21 cellular contexts compared by ENCODE assay signal in the genomic region with DNA sequence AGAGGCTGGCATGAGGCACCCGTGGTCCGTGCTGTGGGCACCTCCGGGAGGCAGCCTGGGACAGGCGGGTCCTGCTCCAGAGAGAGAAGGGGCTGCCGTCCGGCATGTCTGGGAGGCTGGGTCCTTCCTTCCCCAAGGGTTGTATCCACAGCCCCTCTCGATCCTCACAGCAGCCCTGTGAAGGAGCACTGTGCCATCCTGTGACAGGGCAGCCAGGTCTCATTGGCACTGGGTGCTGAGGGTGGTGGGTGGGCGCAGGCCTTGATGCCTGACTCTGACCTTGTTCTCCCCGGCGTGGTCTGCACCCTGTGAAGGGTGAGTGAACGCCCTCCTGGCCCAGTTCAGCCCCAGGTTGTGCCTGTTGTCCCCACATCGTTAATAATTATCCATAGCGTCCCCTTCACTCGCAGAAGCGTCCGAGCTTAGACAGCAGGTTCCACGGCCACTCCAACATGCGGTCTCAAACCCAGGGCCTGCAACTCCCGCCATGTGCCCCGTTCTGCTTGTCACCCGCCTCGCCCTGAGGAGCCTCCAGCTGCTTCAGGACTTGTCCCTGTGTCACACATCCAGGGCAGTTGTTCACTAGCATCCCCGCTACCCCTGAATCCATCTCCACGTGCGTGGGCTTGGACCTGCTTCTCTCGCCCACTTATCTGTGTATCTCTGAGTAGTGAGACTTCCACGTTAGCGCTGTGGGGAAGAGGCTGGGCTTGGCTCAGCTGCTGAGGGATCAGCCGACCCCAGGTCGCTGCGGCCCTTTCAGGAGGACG. TPM values are rescaled to one million over a fixed set of nuclear protein-coding genes. Genes with fewer than 3 reads are reported as not detected.
DNase-seq lines count a peak whose midpoint lies in the region; ATAC-seq and TF ChIP-seq lines count a peak whose summit lies in the region.
"Had no signal": no experiment of that assay in that cellular context is flagged by ENCODE, and none has a peak within 500 bp of the region (broad histone marks: within the 10 kb centered on the region; RNA-seq: fewer than 3 reads in every experiment).

No MANE protein-coding gene starts in this region.

- H3K27me3 Mint-ChIP-seq in WTC11 (ENCODE audit: low read depth): no peaks in the 10 kb centered on the region
- H3K27me3 Mint-ChIP-seq: CD4-positive, alpha-beta T cell; central memory CD8-positive, alpha-beta T cell; memory B cell; naive B cell had no signal

- H3K27ac ChIP-seq in heart right ventricle (peak overlapping the region in 8 of 10 donors; percentile 2 to 69 (median 52)), mesenchymal stem cell (ENCODE audit: low read length, poor library complexity, severe bottlenecking) (no peak overlapping the region), upper lobe of right lung (peak overlapping the region; percentile 30), gastroesophageal sphincter (no peak overlapping the region)
- H3K27ac ChIP-seq: foreskin keratinocyte, pancreas had no signal

- H3K18ac ChIP-seq in mesenchymal stem cell (ENCODE audit: low read depth in 1 of 2, low read length in 2 of 2): no peak overlapping the region

- H3K9ac ChIP-seq in mesenchymal stem cell (ENCODE audit: low read length): no peak overlapping the region

- no peak overlapping the region for H3K4me3 Mint-ChIP-seq in WTC11
- H3K4me3 Mint-ChIP-seq: CD4-positive, alpha-beta T cell; central memory CD8-positive, alpha-beta T cell; memory B cell had no signal

- H3K27me3 ChIP-seq in heart right ventricle: no peaks in the 10 kb centered on the region
- H3K27me3 ChIP-seq in mesenchymal stem cell (ENCODE audit: control insufficient read depth in 1 of 2, insufficient read depth in 1 of 2, low read length in 2 of 2): no peaks in the 10 kb centered on the region
- H3K27me3 ChIP-seq in upper lobe of right lung: no peaks in the 10 kb centered on the region
- H3K27me3 ChIP-seq in gastroesophageal sphincter: no peaks in the 10 kb centered on the region
- H3K27me3 ChIP-seq: foreskin keratinocyte, pancreas had no signal

- H3K14ac ChIP-seq in mesenchymal stem cell (ENCODE audit: low read length in 2 of 2): peak overlapping the region in 1 of 2 experiments; percentile 79

- peaks cover 71% of the 10 kb centered on the region for H3K4me1 Mint-ChIP-seq in WTC11

- H2BK5ac ChIP-seq in mesenchymal stem cell (ENCODE audit: low read depth, low read length, poor library complexity, severe bottlenecking): no peak overlapping the region

- POLR2A ChIA-PET in WTC11 (lab: Charles Lee): no interaction called here

- no peak overlapping the region for H3K4me2 ChIP-seq in mesenchymal stem cell (ENCODE audit: low read length, poor library complexity, severe bottlenecking)

- peaks cover 0 to 9% (median 0%) of the 10 kb centered on the region in 9 donors for H3K36me3 ChIP-seq in heart right ventricle
- peaks cover 0 to 29% of the 10 kb centered on the region in 2 experiments for H3K36me3 ChIP-seq in mesenchymal stem cell (ENCODE audit: control insufficient read depth in 1 of 2, insufficient read depth in 2 of 2, low read depth in 1 of 2, low read length in 2 of 2)
- peaks cover 5% of the 10 kb centered on the region for H3K36me3 ChIP-seq in upper lobe of right lung
- peaks cover 0 to 4% of the 10 kb centered on the region in 2 donors for H3K36me3 ChIP-seq in gastroesophageal sphincter
- H3K36me3 ChIP-seq: pancreas had no signal

- H3K4ac ChIP-seq in mesenchymal stem cell (ENCODE audit: low read depth in 1 of 2, low read length in 2 of 2): no peak overlapping the region

- no peaks in the 10 kb centered on the region for H3K9me3 Mint-ChIP-seq in WTC11
- H3K9me3 Mint-ChIP-seq: CD4-positive, alpha-beta T cell; central memory CD8-positive, alpha-beta T cell; memory B cell; naive B cell had no signal

- H3K27ac Mint-ChIP-seq in WTC11: peak overlapping the region; percentile 60; the same call in 1 of the 2 replicates
- H3K27ac Mint-ChIP-seq: CD4-positive, alpha-beta T cell; memory B cell; naive B cell had no signal

- no peak overlapping the region for H4K8ac ChIP-seq in mesenchymal stem cell (ENCODE audit: low read length)

- H2BK12ac ChIP-seq in mesenchymal stem cell (ENCODE audit: low read length in 2 of 2): peak overlapping the region in 1 of 2 experiments; percentile 18

- H2BK15ac ChIP-seq in mesenchymal stem cell (ENCODE audit: low read depth, poor library complexity, severe bottlenecking): no peak overlapping the region

- no peak overlapping the region for H2BK120ac ChIP-seq in mesenchymal stem cell (ENCODE audit: low read depth, low read length)

- intact Hi-C loops in heart right ventricle (cut with DNase I): no loop called here
- intact Hi-C loops in upper lobe of right lung (cut with DNase I): no loop called here

- TF ChIP-seq CTCF in WTC11 (IDR thresholded peaks at IDR 0.05): no peak
- no peak for TF ChIP-seq CTCF in heart right ventricle (IDR thresholded peaks at IDR 0.05)
- no peak for TF ChIP-seq CTCF in upper lobe of right lung (IDR thresholded peaks at IDR 0.05)
- TF ChIP-seq CTCF in gastroesophageal sphincter (IDR thresholded peaks at IDR 0.05): no peak

- H2AFZ ChIP-seq in mesenchymal stem cell (ENCODE audit: low read depth, low read length): no peak overlapping the region

- no peak overlapping the region for H2AK5ac ChIP-seq in mesenchymal stem cell (ENCODE audit: low read length, severe bottlenecking)

- WGBS in heart right ventricle, 2 donors: 83% methylated on average over 32 of the region's 32 CpGs
- WGBS in mesenchymal stem cell: 98% methylated on average over 30 of the region's 32 CpGs
- 93 to 94% methylated on average over 9 to 13 of the region's 32 CpGs for WGBS in gastroesophageal sphincter (ENCODE audit: low coverage in 1 of 2), 2 donors

- no peak overlapping the region for H3K23ac ChIP-seq in mesenchymal stem cell (ENCODE audit: low read length in 2 of 2)

- ATAC-seq in WTC11 (no peak), heart right ventricle (peak in 7 of 8 donors; percentile 2 to 35 (median 10)), upper lobe of right lung (no peak), HG03139 (IDR thresholded peaks at IDR 0.05; ENCODE audit: unreplicated experiment) (no peak), SK-N-SH treated with all-trans-retinoic acid at 6 μM for 48 hours (no peak), gastroesophageal sphincter (no peak)
- ATAC-seq: foreskin keratinocyte, pancreas had no signal

- CTCF ChIA-PET in WTC11 (lab: Charles Lee): no interaction called here

- no peak for TF ChIP-seq POLR2A in gastroesophageal sphincter (IDR thresholded peaks at IDR 0.05)

- H3K36me3 Mint-ChIP-seq in WTC11: no peaks in the 10 kb centered on the region
- H3K36me3 Mint-ChIP-seq: naive B cell had no signal

- H4K91ac ChIP-seq in mesenchymal stem cell (ENCODE audit: low read length): peak overlapping the region; percentile 22

- DNase-seq in WTC11 (ENCODE audit: low spot score): peak; percentile 8
- no peak for DNase-seq in heart right ventricle
- no peak for DNase-seq in mesenchymal stem cell
- DNase-seq in upper lobe of right lung: no peak
- DNase-seq: activated CD4-positive, alpha-beta T cell treated with anti-CD3 and anti-CD28 coated beads for 1 hour; activated naive CD4-positive, alpha-beta T cell treated with anti-CD3 and anti-CD28 coated beads, Interleukin-2, amount 50 U/mL, for 16 hours; activated T-cell treated with anti-CD3 and anti-CD28 coated beads, Interleukin-2, amount 50 U/mL, for 48 hours; DMS 273 treated with DMSO at 0.1 percent for 48 hours; foreskin keratinocyte; hippocampal formation; naive B cell; NCI-H187 treated with DMSO at 0.1 percent for 48 hours; substantia nigra had no signal

- H3K9me3 ChIP-seq in heart right ventricle (no peaks in the 10 kb centered on the region), mesenchymal stem cell (ENCODE audit: control insufficient read depth, low read length) (no peaks in the 10 kb centered on the region), upper lobe of right lung (no peaks in the 10 kb centered on the region), gastroesophageal sphincter (no peaks in the 10 kb centered on the region)
- H3K9me3 ChIP-seq: HAP-1, pancreas had no signal

- H3K79me1 ChIP-seq in mesenchymal stem cell (replicated peaks; ENCODE audit: low read length, poor library complexity, severe bottlenecking): peaks cover 62% of the 10 kb centered on the region

- H3K4me3 ChIP-seq in heart right ventricle: peak overlapping the region in 1 of 10 donors; percentile 17
- no peak overlapping the region for H3K4me3 ChIP-seq in mesenchymal stem cell (ENCODE audit: insufficient read depth in 1 of 2, low read depth in 1 of 2, low read length in 2 of 2)
- H3K4me3 ChIP-seq in upper lobe of right lung: no peak overlapping the region
- no peak overlapping the region for H3K4me3 ChIP-seq in gastroesophageal sphincter
- H3K4me3 ChIP-seq: HAP-1, pancreas had no signal

- no peak for TF ChIP-seq EP300 in gastroesophageal sphincter (IDR thresholded peaks at IDR 0.05)

- H3K4me1 ChIP-seq in heart right ventricle (peaks cover 4 to 86% (median 35%) of the 10 kb centered on the region in 9 donors), mesenchymal stem cell (ENCODE audit: control insufficient read depth, insufficient read depth, low read depth, low read length) (peaks cover 5% of the 10 kb centered on the region), upper lobe of right lung (peaks cover 45% of the 10 kb centered on the region), gastroesophageal sphincter (peaks cover 0 to 21% (median 0%) of the 10 kb centered on the region in 3 donors)
- H3K4me1 ChIP-seq: foreskin keratinocyte, pancreas had no signal

TF ChIP-seq in WTC11, 78 proteins besides CTCF, POLR2A, EP300 and RAD21 (continues in another document):
- TF ChIP-seq, protein P1, sequence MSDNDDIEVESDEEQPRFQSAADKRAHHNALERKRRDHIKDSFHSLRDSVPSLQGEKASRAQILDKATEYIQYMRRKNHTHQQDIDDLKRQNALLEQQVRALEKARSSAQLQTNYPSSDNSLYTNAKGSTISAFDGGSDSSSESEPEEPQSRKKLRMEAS (CRISPR knock-in tag; IDR thresholded peaks at IDR 0.05): no peak
- TF ChIP-seq ZNF138 (CRISPR knock-in tag; conservative IDR thresholded peaks at IDR 0.05) (no peak), EMX1 (CRISPR knock-in tag; IDR thresholded peaks at IDR 0.05) (no peak)

TF ChIP-seq in SK-N-SH treated with all-trans-retinoic acid at 6 μM for 48 hours, 23 proteins besides CTCF, POLR2A, EP300 and RAD21:
- TF ChIP-seq CSDC2 (CRISPR knock-in tag; IDR thresholded peaks at IDR 0.05): no peak

RNA-seq across cellular contexts. Expression of gene ATP11A, which starts 10.6 kb away (rescaled TPM):
- total RNA-seq in WTC11 (2021): 100 to 133 TPM (median 126 TPM) in 3 replicates
- 100 to 1,000 TPM in 6 of 10 donors, 10 to 100 TPM in 4; 81.1 to 164 (median 118) TPM for total RNA-seq in heart right ventricle
- polyA plus RNA-seq in heart right ventricle: 10 to 100 TPM; 20.0 to 24.9 TPM
- 8.0 TPM for polyA plus RNA-seq in mesenchymal stem cell (2013, experiment 1 of 2)
- 8.2 TPM for polyA plus RNA-seq in mesenchymal stem cell (2013, experiment 2 of 2)
- 377 TPM for total RNA-seq in upper lobe of right lung
- 10 to 100 TPM; 12.9 to 21.7 (median 17.1) TPM for total RNA-seq in gastroesophageal sphincter

Comparison
In these comparisons a context has a peak if more than half of its experiments do, and no peak if none do; other contexts are left out.
1. ATAC-seq: peak in heart right ventricle (7 of 8); none in WTC11 (single experiment), upper lobe of right lung (single experiment), HG03139 (single experiment), SK-N-SH treated with all-trans-retinoic acid at 6 μM for 48 hours (single experiment) and gastroesophageal sphincter (single experiment).
2. H3K27ac ChIP-seq: peak in heart right ventricle (8 of 10) and upper lobe of right lung (single experiment); none in mesenchymal stem cell (single experiment) and gastroesophageal sphincter (0 of 4).